Comparison of ENCODE assay signal across 21 cellular contexts in the genomic region with DNA sequence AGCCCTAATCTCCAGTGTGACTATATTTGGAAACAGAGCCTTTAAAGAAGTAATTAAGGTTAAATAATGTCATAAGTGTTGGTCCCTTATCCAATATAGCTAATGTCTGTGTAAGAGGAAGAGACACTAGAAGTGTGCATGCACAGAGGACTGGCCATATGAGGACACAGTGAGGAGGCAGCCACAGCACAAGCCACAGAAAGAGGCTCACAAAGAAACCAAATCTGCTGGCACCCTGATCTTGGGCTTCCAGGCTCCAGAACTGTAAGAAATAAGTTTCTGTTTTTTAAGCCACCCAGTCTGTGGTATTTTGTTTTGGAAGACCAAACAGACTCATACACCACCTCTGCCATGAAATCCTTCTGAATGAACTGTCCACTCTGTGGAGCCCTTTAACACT.
A peak's percentile ranks its signal among the peaks of the same experiment; 100 is the strongest.
DNase-seq lines count a peak whose midpoint lies in the region; ATAC-seq, FAIRE-seq and TF ChIP-seq lines count a peak whose summit lies in the region.
"Had no signal": no experiment of that assay in that cellular context is flagged by ENCODE, and none has a peak within 500 bp of the region (broad histone marks: within the 10 kb centered on the region; RNA-seq: fewer than 3 reads in every experiment).

No MANE protein-coding gene starts in this region.

- H3K79me2 ChIP-seq in K562 (ENCODE audit: control insufficient read depth, insufficient read depth, low read length), result no peaks in the 10 kb centered on the region

- FAIRE-seq in K562 (lab: Jason Lieb, UNC), result no peak
- FAIRE-seq: colon, HTR-8/SVneo had no signal

- BruUV-seq in K562 (replicated peaks; lab: Mats Ljungman, UMichigan), result no TSS peak

- no peaks in the 10 kb centered on the region for H3K36me3 ChIP-seq in K562 (ENCODE audit: control insufficient read depth, insufficient read depth, low read length)
- H3K36me3 ChIP-seq: left ventricle myocardium inferior had no signal

- no peak for TF ChIP-seq EP300 in K562 (IDR thresholded peaks at IDR 0.05; ENCODE audit: low read length)

- DNase-seq in NCI-H1694 treated with DMSO at 0.1 percent for 48 hours (lab: John Stamatoyannopoulos, UW) (peak; percentile 2), NCI-H1694 (lab: John Stamatoyannopoulos, UW) (no peak), K562 (ENCODE audit: extremely low read depth in 1 of 4, low spot score in 3 of 4) (no peak), OCI-M1 (lab: John Stamatoyannopoulos, UW) (no peak), NCI-H748 treated with DMSO at 0.1 percent for 48 hours (lab: John Stamatoyannopoulos, UW) (no peak)
- DNase-seq in activated T-cell treated with anti-CD3 and anti-CD28 coated beads, Interleukin-2, amount 50 U/mL, for 48 hours, result no peak
- DNase-seq: 8988T; activated CD8-positive, alpha-beta T cell treated with anti-CD3 and anti-CD28 coated beads, Interleukin-2, amount 10 ng/mL, durations not matched to agents 7 days and 5 days; activated T-cell treated with anti-CD3 and anti-CD28 coated beads, Interleukin-2, amount 50 U/mL, for 24 hours; body of pancreas; C1 segment of cervical spinal cord; H9; left ventricle myocardium inferior; NCI-H1436; RPMI8226; stimulated activated CD4-positive, alpha-beta T cell treated with anti-CD3 and anti-CD28 coated beads, Interleukin-4, amount 100 ng/mL, for 4 hours had no signal

- peak overlapping the region; percentile 92 for H2AFZ ChIP-seq in K562 (ENCODE audit: low read depth, low read length)

- H4K20me1 ChIP-seq in K562 (replicated peaks; ENCODE audit: control insufficient read depth, insufficient read depth, low read length), result no peaks in the 10 kb centered on the region

- no peak for TF ChIP-seq CTCF in K562 (IDR thresholded peaks at IDR 0.05 in 2 of 3, conservative IDR thresholded peaks at IDR 0.05 in 1 of 3; ENCODE audit: insufficient read depth in 2 of 3, low read depth in 1 of 3, low read length in 3 of 3)

- no peak overlapping the region for H3K4me2 ChIP-seq in K562 (ENCODE audit: insufficient read depth, low read length)

- ATAC-seq in GM21737 (IDR thresholded peaks at IDR 0.05; ENCODE audit: unreplicated experiment), result peak; percentile 39
- peak; percentile 19 for ATAC-seq in HG03175 (IDR thresholded peaks at IDR 0.05; ENCODE audit: unreplicated experiment)
- ATAC-seq in K562, result peak; percentile 16; the same call in 2 of the 3 replicates
- ATAC-seq: activated CD8-positive, alpha-beta T cell treated with anti-CD3 and anti-CD28 coated beads, Interleukin-2, amount 10 ng/mL, durations not matched to agents 7 days and 5 days; body of pancreas; SK-N-SH treated with all-trans-retinoic acid at 6 μM for 48 hours had no signal

- TF ChIP-seq RAD21 in K562 (CRISPR knock-in tag; conservative IDR thresholded peaks at IDR 0.05 in 1 of 2, IDR thresholded peaks at IDR 0.05 in 1 of 2), result no peak

- CTCF ChIA-PET in K562 (lab: Yijun Ruan, JAX; ENCODE audit: low intra/inter-chr PET ratio), result no interaction called here

- intact Hi-C loops in K562 (cut with micrococcal nuclease), result no loop called here

- no peaks in the 10 kb centered on the region for H3K9me1 ChIP-seq in K562 (ENCODE audit: control insufficient read depth, insufficient read depth, low read length)

- in situ Hi-C loops in K562 (cut with MboI), result no loop called here

- H3K9me3 ChIP-seq in K562 (replicated peaks; ENCODE audit: control insufficient read depth, insufficient read depth, low read depth, low read length), result peaks cover 3% of the 10 kb centered on the region; the same call in 1 of the 2 replicates

- no peaks in the 10 kb centered on the region for H3K27me3 ChIP-seq in K562 (ENCODE audit: control insufficient read depth in 2 of 2, insufficient read depth in 2 of 2, low read length in 2 of 2)
- H3K27me3 ChIP-seq: body of pancreas had no signal

- peak overlapping the region; percentile 7; the same call in 1 of the 3 replicates for H3K27ac ChIP-seq in K562 (ENCODE audit: extremely low read depth, low read depth, low read length)
- H3K27ac ChIP-seq: body of pancreas, left ventricle myocardium inferior had no signal

- peaks cover 5 to 28% of the 10 kb centered on the region in 2 experiments for H3K4me1 ChIP-seq in K562 (replicated peaks in 1 of 2; ENCODE audit: control insufficient read depth in 2 of 2, insufficient read depth in 2 of 2, low read length in 2 of 2)
- H3K4me1 ChIP-seq: body of pancreas, left ventricle myocardium inferior had no signal

- POLR2A ChIA-PET in K562 (lab: Yijun Ruan, JAX), result no interaction called here

- no peak for TF ChIP-seq POLR2A in K562 (conservative IDR thresholded peaks at IDR 0.05)

- no peak overlapping the region for H3K4me3 ChIP-seq in K562
- H3K4me3 ChIP-seq: body of pancreas, left ventricle myocardium inferior had no signal

- no peak overlapping the region for H3K9ac ChIP-seq in K562 (ENCODE audit: insufficient read depth in 1 of 2, low read depth in 2 of 2, low read length in 2 of 2)

TF ChIP-seq in K562, 482 proteins besides CTCF, POLR2A, EP300 and RAD21 (continues in another document):
- TF ChIP-seq ZBTB8A (IDR thresholded peaks at IDR 0.05; ENCODE audit: partially characterized antibody) (no peak), POLR2B (IDR thresholded peaks at IDR 0.05; ENCODE audit: low read depth, partially characterized antibody) (no peak), HMG20B (CRISPR knock-in tag; IDR thresholded peaks at IDR 0.05) (no peak), NR2C1 (IDR thresholded peaks at IDR 0.05) (no peak), NR2C1 (tag; IDR thresholded peaks at IDR 0.05) (no peak), PHB (CRISPR knock-in tag; IDR thresholded peaks at IDR 0.05) (no peak), KLF6 (CRISPR knock-in tag; IDR thresholded peaks at IDR 0.05; ENCODE audit: borderline replicate concordance) (no peak), ZNF696 (CRISPR knock-in tag; conservative IDR thresholded peaks at IDR 0.05) (no peak)
- TF ChIP-seq, protein P1, sequence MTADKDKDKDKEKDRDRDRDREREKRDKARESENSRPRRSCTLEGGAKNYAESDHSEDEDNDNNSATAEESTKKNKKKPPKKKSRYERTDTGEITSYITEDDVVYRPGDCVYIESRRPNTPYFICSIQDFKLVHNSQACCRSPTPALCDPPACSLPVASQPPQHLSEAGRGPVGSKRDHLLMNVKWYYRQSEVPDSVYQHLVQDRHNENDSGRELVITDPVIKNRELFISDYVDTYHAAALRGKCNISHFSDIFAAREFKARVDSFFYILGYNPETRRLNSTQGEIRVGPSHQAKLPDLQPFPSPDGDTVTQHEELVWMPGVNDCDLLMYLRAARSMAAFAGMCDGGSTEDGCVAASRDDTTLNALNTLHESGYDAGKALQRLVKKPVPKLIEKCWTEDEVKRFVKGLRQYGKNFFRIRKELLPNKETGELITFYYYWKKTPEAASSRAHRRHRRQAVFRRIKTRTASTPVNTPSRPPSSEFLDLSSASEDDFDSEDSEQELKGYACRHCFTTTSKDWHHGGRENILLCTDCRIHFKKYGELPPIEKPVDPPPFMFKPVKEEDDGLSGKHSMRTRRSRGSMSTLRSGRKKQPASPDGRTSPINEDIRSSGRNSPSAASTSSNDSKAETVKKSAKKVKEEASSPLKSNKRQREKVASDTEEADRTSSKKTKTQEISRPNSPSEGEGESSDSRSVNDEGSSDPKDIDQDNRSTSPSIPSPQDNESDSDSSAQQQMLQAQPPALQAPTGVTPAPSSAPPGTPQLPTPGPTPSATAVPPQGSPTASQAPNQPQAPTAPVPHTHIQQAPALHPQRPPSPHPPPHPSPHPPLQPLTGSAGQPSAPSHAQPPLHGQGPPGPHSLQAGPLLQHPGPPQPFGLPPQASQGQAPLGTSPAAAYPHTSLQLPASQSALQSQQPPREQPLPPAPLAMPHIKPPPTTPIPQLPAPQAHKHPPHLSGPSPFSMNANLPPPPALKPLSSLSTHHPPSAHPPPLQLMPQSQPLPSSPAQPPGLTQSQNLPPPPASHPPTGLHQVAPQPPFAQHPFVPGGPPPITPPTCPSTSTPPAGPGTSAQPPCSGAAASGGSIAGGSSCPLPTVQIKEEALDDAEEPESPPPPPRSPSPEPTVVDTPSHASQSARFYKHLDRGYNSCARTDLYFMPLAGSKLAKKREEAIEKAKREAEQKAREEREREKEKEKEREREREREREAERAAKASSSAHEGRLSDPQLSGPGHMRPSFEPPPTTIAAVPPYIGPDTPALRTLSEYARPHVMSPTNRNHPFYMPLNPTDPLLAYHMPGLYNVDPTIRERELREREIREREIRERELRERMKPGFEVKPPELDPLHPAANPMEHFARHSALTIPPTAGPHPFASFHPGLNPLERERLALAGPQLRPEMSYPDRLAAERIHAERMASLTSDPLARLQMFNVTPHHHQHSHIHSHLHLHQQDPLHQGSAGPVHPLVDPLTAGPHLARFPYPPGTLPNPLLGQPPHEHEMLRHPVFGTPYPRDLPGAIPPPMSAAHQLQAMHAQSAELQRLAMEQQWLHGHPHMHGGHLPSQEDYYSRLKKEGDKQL (CRISPR knock-in tag; IDR thresholded peaks at IDR 0.05; ENCODE audit: borderline replicate concordance), result no peak
- TF ChIP-seq, protein P2, sequence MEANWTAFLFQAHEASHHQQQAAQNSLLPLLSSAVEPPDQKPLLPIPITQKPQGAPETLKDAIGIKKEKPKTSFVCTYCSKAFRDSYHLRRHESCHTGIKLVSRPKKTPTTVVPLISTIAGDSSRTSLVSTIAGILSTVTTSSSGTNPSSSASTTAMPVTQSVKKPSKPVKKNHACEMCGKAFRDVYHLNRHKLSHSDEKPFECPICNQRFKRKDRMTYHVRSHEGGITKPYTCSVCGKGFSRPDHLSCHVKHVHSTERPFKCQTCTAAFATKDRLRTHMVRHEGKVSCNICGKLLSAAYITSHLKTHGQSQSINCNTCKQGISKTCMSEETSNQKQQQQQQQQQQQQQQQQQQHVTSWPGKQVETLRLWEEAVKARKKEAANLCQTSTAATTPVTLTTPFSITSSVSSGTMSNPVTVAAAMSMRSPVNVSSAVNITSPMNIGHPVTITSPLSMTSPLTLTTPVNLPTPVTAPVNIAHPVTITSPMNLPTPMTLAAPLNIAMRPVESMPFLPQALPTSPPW (CRISPR knock-in tag; IDR thresholded peaks at IDR 0.05), result no peak
